8 cellular contexts compared by ENCODE assay signal in genomic region chr11:83156150-83156995, GRCh38. TPM values are rescaled to one million over a fixed set of nuclear protein-coding genes. Genes with fewer than 3 reads are reported as not detected.
A peak's percentile ranks its signal among the peaks of the same experiment; 100 is the strongest.
DNase-seq lines count a peak whose midpoint lies in the region; ATAC-seq and TF ChIP-seq lines count a peak whose summit lies in the region.

No MANE protein-coding gene starts in this region.

- H3K9me3 Mint-ChIP-seq in WTC11 = no peaks in the 10 kb centered on the region

- DNase-seq in AG09319 (ENCODE audit: extremely low read depth, low read depth) (peak; percentile 100), NCI-H2227 treated with DMSO at 0.1 percent for 48 hours (lab: John Stamatoyannopoulos, UW) (peak; percentile 97), WTC11 (ENCODE audit: low spot score) (peak; percentile 97), cerebellum (ENCODE audit: low spot score) (peak; percentile 99), islet precursor cell (peak; percentile 100)
- peak; percentile 98 for DNase-seq in stimulated activated CD4-positive, alpha-beta T cell treated with anti-CD3 and anti-CD28 coated beads, Interleukin-15, amount 100 ng/mL, for 24 hours

- peaks cover 24% of the 10 kb centered on the region for H3K36me3 Mint-ChIP-seq in WTC11

- peak overlapping the region; percentile 92 for H3K27ac Mint-ChIP-seq in WTC11

- CTCF ChIA-PET in WTC11 (lab: Charles Lee) = interaction anchor here (0.9 to 2.0 kb wide), 7 partner anchors 130 to 381 kb away, joined by 3 to 7 read pairs (median 4); partner anchors contain the start of genes CCDC90B, DDIAS and PRCP

- ATAC-seq in GM18909 (IDR thresholded peaks at IDR 0.05; ENCODE audit: poor library complexity, unreplicated experiment) = peak; percentile 97
- peak; percentile 95 for ATAC-seq in HG03175 (IDR thresholded peaks at IDR 0.05; ENCODE audit: unreplicated experiment)
- peak; percentile 93 for ATAC-seq in WTC11

- POLR2A ChIA-PET in WTC11 (lab: Charles Lee) = interaction anchor here (0.6 to 3.1 kb wide), 24 partner anchors 8 to 1564 kb away, joined by 3 to 46 read pairs (median 4); partner anchors contain the start of genes ANKRD42, DDIAS, PRCP and RAB30

- H3K4me3 Mint-ChIP-seq in WTC11 = peak overlapping the region; percentile 99

- peaks cover 20% of the 10 kb centered on the region for H3K4me1 Mint-ChIP-seq in WTC11

- no peak for TF ChIP-seq CTCF in AG09319 (IDR thresholded peaks at IDR 0.05; ENCODE audit: low read depth, low read length)
- no peak for TF ChIP-seq CTCF in WTC11 (IDR thresholded peaks at IDR 0.05)

- H3K27me3 Mint-ChIP-seq in WTC11 (ENCODE audit: low read depth) = no peaks in the 10 kb centered on the region

TF ChIP-seq in WTC11, 78 proteins besides CTCF, POLR2A, EP300 and RAD21:
- TF ChIP-seq TP53 (CRISPR knock-in tag; IDR thresholded peaks at IDR 0.05) = no peak
- TF ChIP-seq TEAD4 (CRISPR knock-in tag; IDR thresholded peaks at IDR 0.05) = no peak
- no peak for TF ChIP-seq SOX15 (CRISPR knock-in tag; IDR thresholded peaks at IDR 0.05)
- no peak for TF ChIP-seq IRF1 (CRISPR knock-in tag; IDR thresholded peaks at IDR 0.05)
- peak; percentile 59; the same call in 1 of the 2 replicates for TF ChIP-seq ZNF281 (CRISPR knock-in tag; IDR thresholded peaks at IDR 0.05)
- TF ChIP-seq E2F5 (CRISPR knock-in tag; IDR thresholded peaks at IDR 0.05) = peak; percentile 67; the same call in 1 of the 2 replicates
- TF ChIP-seq ELF4 (CRISPR knock-in tag; IDR thresholded peaks at IDR 0.05; ENCODE audit: low read depth) = no peak
- no peak for TF ChIP-seq MAX (CRISPR knock-in tag; IDR thresholded peaks at IDR 0.05)
- TF ChIP-seq RELA (CRISPR knock-in tag; IDR thresholded peaks at IDR 0.05; ENCODE audit: borderline replicate concordance) = no peak
- no peak for TF ChIP-seq ZNF232 (CRISPR knock-in tag; IDR thresholded peaks at IDR 0.05)
- TF ChIP-seq ATF3 (CRISPR knock-in tag; conservative IDR thresholded peaks at IDR 0.05) = no peak
- TF ChIP-seq ZNF317 (CRISPR knock-in tag; IDR thresholded peaks at IDR 0.05; ENCODE audit: borderline replicate concordance, low read depth) = no peak
- TF ChIP-seq GABPB1 (CRISPR knock-in tag; IDR thresholded peaks at IDR 0.05) = 0 out of 2 replicates have a peak, but pooled peaks have one; percentile 24
- TF ChIP-seq FOXK1 (CRISPR knock-in tag; IDR thresholded peaks at IDR 0.05) = no peak; the same call in 1 of the 2 replicates
- TF ChIP-seq FOXP4 (CRISPR knock-in tag; IDR thresholded peaks at IDR 0.05) = peak; percentile 71; the same call in 1 of the 2 replicates
- TF ChIP-seq ETV6 (CRISPR knock-in tag; IDR thresholded peaks at IDR 0.05) = peak; percentile 16; the same call in 1 of the 2 replicates
- no peak for TF ChIP-seq PRRX2 (CRISPR knock-in tag; IDR thresholded peaks at IDR 0.05)
- TF ChIP-seq CREB1 (CRISPR knock-in tag; IDR thresholded peaks at IDR 0.05) = no peak; the same call in 1 of the 2 replicates
- no peak for TF ChIP-seq ARID4B (CRISPR knock-in tag; IDR thresholded peaks at IDR 0.05; ENCODE audit: borderline replicate concordance)
- peak; percentile 62 for TF ChIP-seq NFYB (CRISPR knock-in tag; conservative IDR thresholded peaks at IDR 0.05; ENCODE audit: low read depth)

RNA-seq across cellular contexts. Expression of gene PCF11, which starts 0.6 kb away (rescaled TPM):
- total RNA-seq in WTC11 (2021) = 46.1 to 56.2 TPM (median 46.5 TPM) in 3 replicates
- total RNA-seq in cerebellum = 75.7 TPM

RNA-seq across cellular contexts. Expression of gene ANKRD42, which starts 37.1 kb away (rescaled TPM):
- total RNA-seq in WTC11 (2021) (5.7 to 6.6 TPM (median 5.8 TPM) in 3 replicates), cerebellum (9.3 TPM)

Comparison
In these comparisons a context has a peak if more than half of its experiments do, and no peak if none do; other contexts are left out.
1. Peak in every context shown above with its lines: DNase-seq and ATAC-seq.